Comparison of ENCODE assay signal across 15 cellular contexts in genomic region chr1:245678866-245679411, GRCh38.
"Had no signal": no experiment of that assay in that cellular context is flagged by ENCODE, and none has a peak within 500 bp of the region (broad histone marks: within the 10 kb centered on the region; RNA-seq: fewer than 3 reads in every experiment).

No MANE protein-coding gene starts in this region.

- H3K9me3 Mint-ChIP-seq: activated naive CD8-positive, alpha-beta T cell treated with anti-CD3 and anti-CD28 coated beads for 36 hours; mesothelial cell of epicardium; T-helper 2 cell treated with Interferon-gamma antibody and Interleukin-4, amounts not matched to agents 5 μg/mL and 100 μg/mL, for 36 hours had no signal

- H3K4me1 Mint-ChIP-seq: activated CD8-positive, alpha-beta memory T cell treated with anti-CD3 and anti-CD28 coated beads, Interleukin-2, amount 10 ng/mL, durations not matched to agents 7 days and 5 days; activated naive CD8-positive, alpha-beta T cell treated with anti-CD3 and anti-CD28 coated beads for 36 hours had no signal

- H3K4me1 ChIP-seq: parathyroid adenoma, testis, upper lobe of right lung had no signal

- H3K36me3 ChIP-seq: upper lobe of right lung had no signal

- H3K27ac ChIP-seq: parathyroid adenoma, skin epidermis, testis, upper lobe of right lung had no signal

- H3K4me3 ChIP-seq: skin epidermis, testis, upper lobe of right lung had no signal

- H3K9ac ChIP-seq: parathyroid adenoma had no signal

- H3K27me3 Mint-ChIP-seq: activated CD8-positive, alpha-beta memory T cell treated with anti-CD3 and anti-CD28 coated beads, Interleukin-2, amount 10 ng/mL, durations not matched to agents 7 days and 5 days; activated naive CD8-positive, alpha-beta T cell treated with anti-CD3 and anti-CD28 coated beads for 36 hours; activated T-cell treated with anti-CD3 and anti-CD28 coated beads, Interleukin-2, amount 50 U/mL, for 24 hours had no signal

- H3K4me3 Mint-ChIP-seq: activated CD8-positive, alpha-beta memory T cell treated with anti-CD3 and anti-CD28 coated beads, Interleukin-2, amount 10 ng/mL, durations not matched to agents 7 days and 5 days; activated naive CD8-positive, alpha-beta T cell treated with anti-CD3 and anti-CD28 coated beads for 36 hours; activated T-cell treated with anti-CD3 and anti-CD28 coated beads, Interleukin-2, amount 50 U/mL, for 24 hours; mesothelial cell of epicardium; T-helper 2 cell treated with Interferon-gamma antibody and Interleukin-4, amounts not matched to agents 5 μg/mL and 100 μg/mL, for 36 hours had no signal

- ATAC-seq: activated CD4-positive, CD25-positive, alpha-beta regulatory T cell treated with anti-CD3 and anti-CD28 coated beads, Interleukin-2, amount 50 U/mL, for 24 hours; activated CD8-positive, alpha-beta memory T cell treated with anti-CD3 and anti-CD28 coated beads, Interleukin-2, amount 10 ng/mL, durations not matched to agents 7 days and 5 days; stimulated activated naive CD8-positive, alpha-beta T cell treated with anti-CD3 and anti-CD28 coated beads, Interleukin-15, Interleukin-2, amounts not matched to agents 100 U/mL and 50 U/mL, for 24 hours; upper lobe of right lung had no signal

- H3K27me3 ChIP-seq: testis, upper lobe of right lung had no signal

- H2AFZ ChIP-seq: parathyroid adenoma had no signal

- H3K36me3 Mint-ChIP-seq: activated CD8-positive, alpha-beta memory T cell treated with anti-CD3 and anti-CD28 coated beads, Interleukin-2, amount 10 ng/mL, durations not matched to agents 7 days and 5 days; activated naive CD8-positive, alpha-beta T cell treated with anti-CD3 and anti-CD28 coated beads for 36 hours had no signal

- H3K9me3 ChIP-seq: testis, upper lobe of right lung had no signal

- H3K79me2 ChIP-seq: parathyroid adenoma had no signal

- H3K27ac Mint-ChIP-seq: activated CD8-positive, alpha-beta memory T cell treated with anti-CD3 and anti-CD28 coated beads, Interleukin-2, amount 10 ng/mL, durations not matched to agents 7 days and 5 days; activated naive CD8-positive, alpha-beta T cell treated with anti-CD3 and anti-CD28 coated beads for 36 hours; activated T-cell treated with anti-CD3 and anti-CD28 coated beads, Interleukin-2, amount 50 U/mL, for 24 hours; mesothelial cell of epicardium; T-helper 2 cell treated with Interferon-gamma antibody and Interleukin-4, amounts not matched to agents 5 μg/mL and 100 μg/mL, for 36 hours had no signal

- DNase-seq: activated CD4-positive, alpha-beta T cell treated with anti-CD3 and anti-CD28 coated beads, Interleukin-2, amount 50 U/mL, for 48 hours; activated CD8-positive, alpha-beta memory T cell treated with anti-CD3 and anti-CD28 coated beads, Interleukin-2, amount 10 ng/mL, durations not matched to agents 7 days and 5 days; activated gamma-delta T cell treated with Interleukin-2 at 50 U/mL for 16 hours; activated naive CD8-positive, alpha-beta T cell treated with anti-CD3 and anti-CD28 coated beads for 36 hours; activated T-cell treated with anti-CD3 and anti-CD28 coated beads, Interleukin-2, amount 50 U/mL, for 24 hours; hippocampal formation; kidney glomerular epithelial cell; stimulated activated naive CD8-positive, alpha-beta T cell treated with anti-CD3 and anti-CD28 coated beads, Interleukin-15, Interleukin-2, amounts not matched to agents 100 U/mL and 50 U/mL, for 24 hours; testis; upper lobe of right lung had no signal
